12 cellular contexts compared by ENCODE assay signal in genomic region chr15:44298878-44299277, GRCh38. TPM values are rescaled to one million over a fixed set of nuclear protein-coding genes. Genes with fewer than 3 reads are reported as not detected.
DNase-seq lines count a peak whose midpoint lies in the region; ATAC-seq, FAIRE-seq and TF ChIP-seq lines count a peak whose summit lies in the region.
"Had no signal": no experiment of that assay in that cellular context is flagged by ENCODE, and none has a peak within 500 bp of the region (broad histone marks: within the 10 kb centered on the region; RNA-seq: fewer than 3 reads in every experiment).

No MANE protein-coding gene starts in this region.

- peaks cover 0 to 10% (median 5%) of the 10 kb centered on the region in 4 donors for H3K4me1 ChIP-seq in right lobe of liver

- H3K4me1 Mint-ChIP-seq in HFFc6 (ENCODE audit: low read depth): peaks cover 46% of the 10 kb centered on the region
- H3K4me1 Mint-ChIP-seq in stimulated activated memory B cell treated with anti-CD40 and anti-IgM and Interleukin-4, amounts not matched to agents 10 μg/mL and 1 μg/mL and 100 μg/mL, for 72 hours: peaks cover 50% of the 10 kb centered on the region

- H3K27ac ChIP-seq in right lobe of liver: no peak overlapping the region
- H3K27ac ChIP-seq: neutrophil had no signal

- no peaks in the 10 kb centered on the region for H3K27me3 ChIP-seq in right lobe of liver
- H3K27me3 ChIP-seq: neutrophil had no signal

- no peak for DNase-seq in D721Med (ENCODE audit: insufficient read length, low spot score)
- DNase-seq in HFFc6: peak; percentile 2
- DNase-seq in right lobe of liver: no peak
- no peak for DNase-seq in cortex of kidney (lab: John Stamatoyannopoulos, UW)
- no peak for DNase-seq in putamen (ENCODE audit: low spot score)
- DNase-seq: GOT3, hypothalamus had no signal

- TF ChIP-seq POLR2A in right lobe of liver (IDR thresholded peaks at IDR 0.05): no peak

- ATAC-seq in right lobe of liver (no peak), GM21423 (IDR thresholded peaks at IDR 0.05; ENCODE audit: unreplicated experiment) (no peak)
- no peak for ATAC-seq in stimulated activated memory B cell treated with anti-CD40 and anti-IgM and Interleukin-4, amounts not matched to agents 10 μg/mL and 1 μg/mL and 100 μg/mL, for 72 hours

- H3K27ac Mint-ChIP-seq in HFFc6: no peak overlapping the region
- H3K27ac Mint-ChIP-seq in stimulated activated memory B cell treated with anti-CD40 and anti-IgM and Interleukin-4, amounts not matched to agents 10 μg/mL and 1 μg/mL and 100 μg/mL, for 72 hours: no peak overlapping the region
- H3K27ac Mint-ChIP-seq: T-helper 1 cell treated with Interleukin-12 subunit alpha and Interleukin-12 subunit beta and Interleukin-4 antibody, amounts not matched to agents 30 μg/mL and 1 μg/mL, for 36 hours had no signal

- no peaks in the 10 kb centered on the region for H3K9me3 ChIP-seq in right lobe of liver
- H3K9me3 ChIP-seq: neutrophil had no signal

- H3K36me3 ChIP-seq in right lobe of liver: no peaks in the 10 kb centered on the region
- H3K36me3 ChIP-seq: neutrophil had no signal

- no CpG with 5 or more reads among the region's 1 CpG for whole genome bisulfite sequencing in right lobe of liver (ENCODE audit: insufficient coverage, low coverage, low lambda C conversion rate, missing lambda C conversion rate)

- H3K27me3 Mint-ChIP-seq in HFFc6 (ENCODE audit: insufficient read depth): no peaks in the 10 kb centered on the region
- no peaks in the 10 kb centered on the region for H3K27me3 Mint-ChIP-seq in stimulated activated memory B cell treated with anti-CD40 and anti-IgM and Interleukin-4, amounts not matched to agents 10 μg/mL and 1 μg/mL and 100 μg/mL, for 72 hours

- no peak for FAIRE-seq in D721Med (lab: Jason Lieb, UNC)

- H3K9me3 Mint-ChIP-seq in HFFc6: no peaks in the 10 kb centered on the region
- peaks cover 2% of the 10 kb centered on the region for H3K9me3 Mint-ChIP-seq in stimulated activated memory B cell treated with anti-CD40 and anti-IgM and Interleukin-4, amounts not matched to agents 10 μg/mL and 1 μg/mL and 100 μg/mL, for 72 hours
- H3K9me3 Mint-ChIP-seq: T-helper 1 cell treated with Interleukin-12 subunit alpha and Interleukin-12 subunit beta and Interleukin-4 antibody, amounts not matched to agents 30 μg/mL and 1 μg/mL, for 36 hours had no signal

- peak; percentile 4 for TF ChIP-seq CTCF in D721Med (IDR thresholded peaks at IDR 0.05; ENCODE audit: insufficient read depth, missing control alignments)
- TF ChIP-seq CTCF in HFFc6 (IDR thresholded peaks at IDR 0.05): peak; percentile 60
- peak; percentile 39; the same call in 1 of the 2 replicates for TF ChIP-seq CTCF in WI38 (IDR thresholded peaks at IDR 0.05; ENCODE audit: low read depth, low read length)
- TF ChIP-seq CTCF in right lobe of liver (IDR thresholded peaks at IDR 0.05): peak in 3 of 4 donors; percentile 8 to 36 (median 17)

- H3K4me3 ChIP-seq in WI38 (ENCODE audit: low read depth, low read length) (no peak overlapping the region), right lobe of liver (no peak overlapping the region)

- H3K36me3 Mint-ChIP-seq in HFFc6 (ENCODE audit: low read depth): peaks cover 9% of the 10 kb centered on the region; the same call in 1 of the 2 replicates
- peaks cover 16% of the 10 kb centered on the region for H3K36me3 Mint-ChIP-seq in stimulated activated memory B cell treated with anti-CD40 and anti-IgM and Interleukin-4, amounts not matched to agents 10 μg/mL and 1 μg/mL and 100 μg/mL, for 72 hours

- intact Hi-C loops in right lobe of liver (cut with DNase I): no loop called here

- no peak overlapping the region for H3K4me3 Mint-ChIP-seq in HFFc6
- no peak overlapping the region for H3K4me3 Mint-ChIP-seq in stimulated activated memory B cell treated with anti-CD40 and anti-IgM and Interleukin-4, amounts not matched to agents 10 μg/mL and 1 μg/mL and 100 μg/mL, for 72 hours
- H3K4me3 Mint-ChIP-seq: T-helper 1 cell treated with Interleukin-12 subunit alpha and Interleukin-12 subunit beta and Interleukin-4 antibody, amounts not matched to agents 30 μg/mL and 1 μg/mL, for 36 hours had no signal

RNA-seq across cellular contexts. Expression of gene GOLM2, which starts 10.4 kb away (rescaled TPM):
- 100 to 1,000 TPM in 1 of 6 experiments, 10 to 100 TPM in 5; 78.7 to 110 (median 94.3) TPM for total RNA-seq in HFFc6 (2021; fragmentation: NEBNext Ultra II Directional; extraction: Animal tissue kit (Norgen Biotek cat#: 25700))
- total RNA-seq in right lobe of liver: 10 to 100 TPM; 37.6 to 53.3 (median 47.8) TPM

Comparison
In these comparisons a context has a peak if more than half of its experiments do, and no peak if none do; other contexts are left out.
1. CTCF ChIP-seq: peak in every context shown above with its lines; median percentile 60 in HFFc6; 39 in WI38; 17 in right lobe of liver; 4 in D721Med.